Comparison of ENCODE assay signal across 29 cellular contexts in the genomic region with DNA sequence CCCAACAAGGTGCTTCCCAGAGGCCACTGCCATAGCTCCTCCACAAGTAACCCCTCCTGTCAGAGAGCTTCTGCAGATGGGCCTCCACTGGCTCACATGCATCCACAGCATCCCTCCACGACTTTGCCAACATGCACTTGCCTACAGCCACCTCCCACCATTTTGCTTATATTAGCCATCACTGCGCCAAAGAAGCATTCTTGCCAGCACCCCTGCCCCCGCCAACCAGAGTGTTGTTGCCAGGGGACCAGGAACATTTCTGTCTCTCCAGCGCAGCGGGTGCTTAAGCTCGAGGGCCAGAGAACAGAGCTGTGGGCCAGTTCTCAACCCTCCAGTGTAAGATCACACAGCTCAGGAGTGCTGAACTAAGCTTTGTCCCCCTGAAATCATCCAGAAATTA.
"Had no signal": no experiment of that assay in that cellular context is flagged by ENCODE, and none has a peak within 500 bp of the region (broad histone marks: within the 10 kb centered on the region; RNA-seq: fewer than 3 reads in every experiment).

No MANE protein-coding gene starts in this region.

- H3K27ac Mint-ChIP-seq: mesothelial cell of epicardium had no signal

- H3K27ac ChIP-seq: coronary artery, dorsolateral prefrontal cortex, epithelial cell of prostate, esophagus squamous epithelium, gastrocnemius medialis, heart right ventricle, left ventricle myocardium inferior, lower lobe of right lung had no signal

- H3K36me3 ChIP-seq: esophagus squamous epithelium, gastrocnemius medialis, heart right ventricle, left ventricle myocardium inferior, lower lobe of right lung had no signal

- H3K36me3 Mint-ChIP-seq: naive B cell had no signal

- ATAC-seq: esophagus mucosa, gastrocnemius medialis, heart right ventricle, left colon, left lobe of liver, lower lobe of right lung, mucosa of descending colon had no signal

- FAIRE-seq: colon, endometrium, islet of Langerhans, keratinocyte had no signal

- H3K9me3 ChIP-seq: gastrocnemius medialis, lower lobe of right lung had no signal

- H3K27me3 Mint-ChIP-seq: naive B cell had no signal

- H3K4me3 ChIP-seq: coronary artery, dorsolateral prefrontal cortex, esophagus squamous epithelium, gastrocnemius medialis, heart right ventricle, left ventricle myocardium inferior, lower lobe of right lung, mucosa of descending colon had no signal

- H3K4me1 Mint-ChIP-seq: mesothelial cell of epicardium, naive B cell had no signal

- H3K4me3 Mint-ChIP-seq: mesothelial cell of epicardium, naive B cell had no signal

- H3K27me3 ChIP-seq: dorsolateral prefrontal cortex, esophagus squamous epithelium, gastrocnemius medialis, heart right ventricle had no signal

- DNase-seq: dermis blood vessel endothelial cell; dorsolateral prefrontal cortex; effector CD4-positive, alpha-beta T cell; effector memory CD4-positive, alpha-beta T cell; erythroblast; esophagus squamous epithelium; foreskin fibroblast; foreskin melanocyte; gastrocnemius medialis; glutamatergic neuron; head of caudate nucleus; heart right ventricle; hippocampal formation; kidney glomerular epithelial cell; left colon; left ventricle myocardium inferior; lower lobe of right lung; mesenchymal stem cell; mucosa of descending colon; naive B cell had no signal

- H3K4me1 ChIP-seq: esophagus squamous epithelium, gastrocnemius medialis, heart right ventricle, left ventricle myocardium inferior, lower lobe of right lung had no signal
